Comparison of ENCODE assay signal across 8 cellular contexts in the genomic region with DNA sequence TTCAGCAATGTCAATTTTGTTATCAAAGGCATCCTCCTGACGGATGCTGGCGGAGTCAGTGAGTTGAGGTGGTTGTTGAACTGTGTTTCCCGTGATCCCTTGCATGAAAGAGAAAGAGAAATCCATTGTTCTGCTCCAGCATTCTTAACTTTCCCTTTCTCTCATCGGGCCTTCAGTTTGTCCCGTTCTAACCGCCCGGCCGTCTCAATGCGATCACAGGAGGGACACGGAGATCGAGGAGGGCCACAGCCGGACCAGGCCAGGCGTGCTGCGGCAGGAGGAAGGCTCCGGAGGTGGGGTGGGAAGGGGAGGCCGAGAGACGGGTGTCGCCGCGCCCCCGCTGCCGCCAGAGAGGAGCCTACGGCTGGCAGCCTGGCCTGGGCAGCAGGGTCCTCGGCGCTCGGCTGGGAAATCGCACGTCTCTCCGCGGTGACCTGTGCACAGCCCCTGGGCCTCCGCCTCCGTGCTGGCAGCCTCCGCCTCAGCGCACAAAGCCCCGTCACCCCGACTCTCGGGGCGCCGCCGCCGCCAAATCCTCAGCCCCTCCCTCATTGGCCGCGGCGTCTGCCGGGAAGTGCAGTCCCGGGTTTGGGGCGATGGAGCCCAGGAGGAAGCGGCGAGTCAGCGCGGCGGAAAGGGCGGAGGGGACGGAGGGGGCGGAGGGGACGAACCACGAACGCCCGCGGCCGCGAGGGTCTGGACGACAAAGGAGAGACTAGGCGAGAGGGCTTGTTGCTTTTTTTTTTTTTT. TPM values are rescaled to one million over a fixed set of nuclear protein-coding genes. Genes with fewer than 3 reads are reported as not detected.
A peak's percentile ranks its signal among the peaks of the same experiment; 100 is the strongest.
DNase-seq lines count a peak whose midpoint lies in the region; ATAC-seq, FAIRE-seq and TF ChIP-seq lines count a peak whose summit lies in the region.

No MANE protein-coding gene starts in this region.

- TF ChIP-seq POLR2A in GM12892 (IDR thresholded peaks at IDR 0.05; ENCODE audit: low read depth, low read length) = peak; percentile 68; the same call in 1 of the 2 replicates
- TF ChIP-seq POLR2A in ovary (IDR thresholded peaks at IDR 0.05) = peak; percentile 32
- TF ChIP-seq POLR2A in testis (IDR thresholded peaks at IDR 0.05) = no peak

- peak overlapping the region; percentile 93 for H3K4me3 Mint-ChIP-seq in activated naive CD8-positive, alpha-beta T cell treated with anti-CD3 and anti-CD28 coated beads, Interleukin-2, amount 10 ng/mL, durations not matched to agents 7 days and 5 days

- no peaks in the 10 kb centered on the region for H3K36me3 Mint-ChIP-seq in activated naive CD8-positive, alpha-beta T cell treated with anti-CD3 and anti-CD28 coated beads, Interleukin-2, amount 10 ng/mL, durations not matched to agents 7 days and 5 days

- peak; percentile 87 for FAIRE-seq in GM12892 (lab: Jason Lieb, UNC)

- peaks cover 9% of the 10 kb centered on the region for H3K4me1 Mint-ChIP-seq in activated naive CD8-positive, alpha-beta T cell treated with anti-CD3 and anti-CD28 coated beads, Interleukin-2, amount 10 ng/mL, durations not matched to agents 7 days and 5 days

- H3K36me3 ChIP-seq in ovary = no peaks in the 10 kb centered on the region
- H3K36me3 ChIP-seq in testis (ENCODE audit: low read depth, missing control alignments) = no peaks in the 10 kb centered on the region

- POLR2A ChIA-PET in activated naive CD8-positive, alpha-beta T cell treated with anti-CD3 and anti-CD28 coated beads, Interleukin-2, amount 10 ng/mL, durations not matched to agents 7 days and 5 days (lab: Charles Lee) = interaction anchor here (0.7 to 0.9 kb wide), 4 partner anchors 12 to 723 kb away, joined by 3 to 11 read pairs (median 3); no protein-coding TSS in a partner anchor

- no peak for TF ChIP-seq EP300 in ovary (IDR thresholded peaks at IDR 0.05)

- TF ChIP-seq CTCF in ovary (IDR thresholded peaks at IDR 0.05) = no peak
- TF ChIP-seq CTCF in testis (IDR thresholded peaks at IDR 0.05) = no peak

- peak; percentile 82 for DNase-seq in GM12892 (ENCODE audit: insufficient read length)
- DNase-seq in SK-N-DZ (ENCODE audit: low spot score) = peak; percentile 56
- peak; percentile 85 for DNase-seq in activated naive CD8-positive, alpha-beta T cell treated with anti-CD3 and anti-CD28 coated beads, Interleukin-2, amount 10 ng/mL, durations not matched to agents 7 days and 5 days
- DNase-seq in Right ventricle myocardium superior = peak; percentile 92
- DNase-seq in ovary = peak; percentile 66 to 81 (median 75)
- peak; percentile 80 for DNase-seq in testis
- no peak for DNase-seq in amniotic stem cell (lab: John Stamatoyannopoulos, UW)

- no peaks in the 10 kb centered on the region for H3K4me1 ChIP-seq in ovary (ENCODE audit: insufficient read depth)
- no peaks in the 10 kb centered on the region for H3K4me1 ChIP-seq in testis

- H3K27ac Mint-ChIP-seq in activated naive CD8-positive, alpha-beta T cell treated with anti-CD3 and anti-CD28 coated beads, Interleukin-2, amount 10 ng/mL, durations not matched to agents 7 days and 5 days = peak overlapping the region; percentile 98

- no peaks in the 10 kb centered on the region for H3K27me3 ChIP-seq in ovary
- H3K27me3 ChIP-seq in testis = no peaks in the 10 kb centered on the region

- H3K27ac ChIP-seq in ovary = peak overlapping the region; percentile 35 to 83
- H3K27ac ChIP-seq in testis = peak overlapping the region; percentile 67 to 93

- intact Hi-C loops in Right ventricle myocardium superior (cut with DNase I) = no loop called here
- intact Hi-C loops in ovary (cut with DNase I) = no loop called here
- intact Hi-C loops in testis (cut with DNase I; ENCODE audit: low total_unique reads) = no loop called here

- peak overlapping the region; percentile 93 for H3K4me3 ChIP-seq in ovary
- peak overlapping the region; percentile 77 to 80 for H3K4me3 ChIP-seq in testis

- peaks cover 19% of the 10 kb centered on the region for H3K27me3 Mint-ChIP-seq in activated naive CD8-positive, alpha-beta T cell treated with anti-CD3 and anti-CD28 coated beads, Interleukin-2, amount 10 ng/mL, durations not matched to agents 7 days and 5 days

- peak; percentile 73 for ATAC-seq in HG03108 (IDR thresholded peaks at IDR 0.05; ENCODE audit: unreplicated experiment)
- ATAC-seq in activated naive CD8-positive, alpha-beta T cell treated with anti-CD3 and anti-CD28 coated beads, Interleukin-2, amount 10 ng/mL, durations not matched to agents 7 days and 5 days (ENCODE audit: low read depth) = peak; percentile 90
- peak; percentile 99 for ATAC-seq in Right ventricle myocardium superior (ENCODE audit: poor library complexity)

- WGBS in ovary, 3 donors = 1 to 2% (median 1%) methylated on average over 61 to 64 of the region's 64 CpGs
- 1% methylated on average over 55 to 60 of the region's 64 CpGs for WGBS in testis, 2 donors

- H3K9me3 ChIP-seq in ovary (no peaks in the 10 kb centered on the region), testis (no peaks in the 10 kb centered on the region)

- H3K9me3 Mint-ChIP-seq in activated naive CD8-positive, alpha-beta T cell treated with anti-CD3 and anti-CD28 coated beads, Interleukin-2, amount 10 ng/mL, durations not matched to agents 7 days and 5 days = no peaks in the 10 kb centered on the region

RNA-seq across cellular contexts. Expression of a gene that starts 38.1 kb away (rescaled TPM):
- polyA plus RNA-seq in GM12892 (2012; ENCODE audit: missing spikeins) = not detected
- not detected in 2 replicates for polyA plus RNA-seq in SK-N-DZ (2014; cell fraction: cytosol; rRNA removed)
- not detected in 2 replicates for polyA plus RNA-seq in SK-N-DZ (2014; cell fraction: nucleus; rRNA removed)
- total RNA-seq in activated naive CD8-positive, alpha-beta T cell treated with anti-CD3 and anti-CD28 coated beads, Interleukin-2, amount 10 ng/mL, durations not matched to agents 7 days and 5 days = not detected
- total RNA-seq in Right ventricle myocardium superior (not detected), ovary (not detected), testis (under 1 TPM in 1 of 2 donors, not detected in 1; 0.24 TPM)
- polyA plus RNA-seq in ovary (under 1 TPM in 1 of 2 donors, not detected in 1; 0.30 TPM), testis (ENCODE audit: insufficient read depth, low read depth, low replicate concordance) (not detected)

RNA-seq across cellular contexts. Expression of a gene that starts 58.3 kb away (rescaled TPM):
- 10.9 TPM for polyA plus RNA-seq in GM12892 (2012; ENCODE audit: missing spikeins)
- polyA plus RNA-seq in SK-N-DZ (2014; cell fraction: cytosol; rRNA removed) = 8.1 and 12.4 TPM in 2 replicates
- polyA plus RNA-seq in SK-N-DZ (2014; cell fraction: nucleus; rRNA removed) = 7.7 and 8.8 TPM in 2 replicates
- total RNA-seq in activated naive CD8-positive, alpha-beta T cell treated with anti-CD3 and anti-CD28 coated beads, Interleukin-2, amount 10 ng/mL, durations not matched to agents 7 days and 5 days = 10 to 100 TPM; 15.5 to 15.7 TPM
- 224 TPM for total RNA-seq in Right ventricle myocardium superior
- 10 to 100 TPM; 14.2 to 38.7 (median 33.0) TPM for total RNA-seq in ovary
- 10 to 100 TPM; 13.4 to 60.4 TPM for polyA plus RNA-seq in ovary
- 10 to 100 TPM; 59.2 to 75.1 TPM for total RNA-seq in testis
- 54.8 TPM for polyA plus RNA-seq in testis (ENCODE audit: insufficient read depth, low read depth, low replicate concordance)

RNA-seq across cellular contexts. Expression of a gene that starts 58.8 kb away (rescaled TPM):
- not detected for polyA plus RNA-seq in GM12892 (2012; ENCODE audit: missing spikeins)
- polyA plus RNA-seq in SK-N-DZ (2014; cell fraction: cytosol; rRNA removed) = not detected in 2 replicates
- polyA plus RNA-seq in SK-N-DZ (2014; cell fraction: nucleus; rRNA removed) = not detected in 2 replicates
- total RNA-seq in activated naive CD8-positive, alpha-beta T cell treated with anti-CD3 and anti-CD28 coated beads, Interleukin-2, amount 10 ng/mL, durations not matched to agents 7 days and 5 days = 1 to 10 TPM; 5.2 TPM
- total RNA-seq in Right ventricle myocardium superior = 8.5 TPM
- 1 to 10 TPM in 4 of 7 donors, under 1 TPM in 2, not detected in 1; 0.22 to 3.8 (median 1.2) TPM for total RNA-seq in ovary
- polyA plus RNA-seq in ovary = 1 to 10 TPM in 1 of 2 donors, under 1 TPM in 1; 0.35 to 7.7 TPM
- 1 to 10 TPM in 1 of 2 donors, under 1 TPM in 1; 0.12 to 2.8 TPM for total RNA-seq in testis
- polyA plus RNA-seq in testis (ENCODE audit: insufficient read depth, low read depth, low replicate concordance) = 6.1 TPM

RNA-seq across cellular contexts. Expression of a gene that starts 59.7 kb away (rescaled TPM):
- polyA plus RNA-seq in GM12892 (2012; ENCODE audit: missing spikeins) = not detected
- not detected in 2 replicates for polyA plus RNA-seq in SK-N-DZ (2014; cell fraction: cytosol; rRNA removed)
- polyA plus RNA-seq in SK-N-DZ (2014; cell fraction: nucleus; rRNA removed) = not detected in 2 replicates
- total RNA-seq in activated naive CD8-positive, alpha-beta T cell treated with anti-CD3 and anti-CD28 coated beads, Interleukin-2, amount 10 ng/mL, durations not matched to agents 7 days and 5 days = not detected
- total RNA-seq in Right ventricle myocardium superior = not detected
- under 1 TPM in 1 of 7 donors, not detected in 6; 0.15 TPM for total RNA-seq in ovary
- not detected for polyA plus RNA-seq in ovary
- total RNA-seq in testis = 10 to 100 TPM in 1 of 2 donors, 1 to 10 TPM in 1; 6.3 to 20.0 TPM
- polyA plus RNA-seq in testis (ENCODE audit: insufficient read depth, low read depth, low replicate concordance) = 32.4 TPM
